ENCODE assay signal across 2 cellular contexts in genomic region chr3:99236576-99236975, GRCh38.
TF ChIP-seq lines count a peak whose summit lies in the region.

No MANE protein-coding gene starts in this region.

TF ChIP-seq in SK-N-SH treated with all-trans-retinoic acid at 6 μM for 48 hours, 23 proteins besides CTCF, POLR2A, EP300 and RAD21 (continued from another document):
- no peak for TF ChIP-seq TSHZ2 (CRISPR knock-in tag; IDR thresholded peaks at IDR 0.05)
- TF ChIP-seq CSRNP3 (CRISPR knock-in tag; IDR thresholded peaks at IDR 0.05) = no peak
- no peak for TF ChIP-seq ZNF70 (CRISPR knock-in tag; IDR thresholded peaks at IDR 0.05)
- no peak for TF ChIP-seq PATZ1 (CRISPR knock-in tag; IDR thresholded peaks at IDR 0.05; ENCODE audit: borderline replicate concordance)
- no peak for TF ChIP-seq GLIS3 (CRISPR knock-in tag; IDR thresholded peaks at IDR 0.05)
- no peak for TF ChIP-seq ZC3H10 (CRISPR knock-in tag; IDR thresholded peaks at IDR 0.05)
- no peak for TF ChIP-seq SNAI2 (CRISPR knock-in tag; IDR thresholded peaks at IDR 0.05)
- TF ChIP-seq RARB (CRISPR knock-in tag; IDR thresholded peaks at IDR 0.05) = no peak
- TF ChIP-seq CSDC2 (CRISPR knock-in tag; IDR thresholded peaks at IDR 0.05) = no peak
- TF ChIP-seq OSR1 (CRISPR knock-in tag; IDR thresholded peaks at IDR 0.05) = no peak
- no peak for TF ChIP-seq ARNTL (CRISPR knock-in tag; IDR thresholded peaks at IDR 0.05; ENCODE audit: borderline replicate concordance, low read depth)
- TF ChIP-seq ZFP30 (CRISPR knock-in tag; IDR thresholded peaks at IDR 0.05) = no peak
- TF ChIP-seq ESRRG (CRISPR knock-in tag; IDR thresholded peaks at IDR 0.05) = no peak
- TF ChIP-seq ISL1 (CRISPR knock-in tag; IDR thresholded peaks at IDR 0.05) = no peak
- TF ChIP-seq CREB5 (CRISPR knock-in tag; IDR thresholded peaks at IDR 0.05; ENCODE audit: low read depth) = no peak

TF ChIP-seq in SK-N-SH, 30 proteins besides CTCF, POLR2A, EP300 and RAD21 (continued from another document):
- no peak for TF ChIP-seq IRF3 (IDR thresholded peaks at IDR 0.05; ENCODE audit: low read depth, low read length)
- no peak for TF ChIP-seq ZBTB33 (IDR thresholded peaks at IDR 0.05; ENCODE audit: borderline replicate concordance, low read depth)
- no peak for TF ChIP-seq MXI1 (IDR thresholded peaks at IDR 0.05; ENCODE audit: low read depth, low read length)
- TF ChIP-seq RFX5 (IDR thresholded peaks at IDR 0.05; ENCODE audit: low read length) = no peak
- TF ChIP-seq CHD2 (IDR thresholded peaks at IDR 0.05; ENCODE audit: low read length, partially characterized antibody) = no peak
- no peak for TF ChIP-seq PBX3 (IDR thresholded peaks at IDR 0.05)
- no peak for TF ChIP-seq GATA2 (CRISPR knock-in tag; IDR thresholded peaks at IDR 0.05)
- no peak for TF ChIP-seq USF1 (IDR thresholded peaks at IDR 0.05; ENCODE audit: borderline replicate concordance, low read depth)
- no peak for TF ChIP-seq ELF1 (IDR thresholded peaks at IDR 0.05)
- TF ChIP-seq YY1 (IDR thresholded peaks at IDR 0.05; ENCODE audit: low read depth) = no peak
- TF ChIP-seq RCOR1 (IDR thresholded peaks at IDR 0.05; ENCODE audit: low read length) = no peak
- no peak for TF ChIP-seq SMC3 (IDR thresholded peaks at IDR 0.05; ENCODE audit: low read depth, low read length)
